In the genomic region with DNA sequence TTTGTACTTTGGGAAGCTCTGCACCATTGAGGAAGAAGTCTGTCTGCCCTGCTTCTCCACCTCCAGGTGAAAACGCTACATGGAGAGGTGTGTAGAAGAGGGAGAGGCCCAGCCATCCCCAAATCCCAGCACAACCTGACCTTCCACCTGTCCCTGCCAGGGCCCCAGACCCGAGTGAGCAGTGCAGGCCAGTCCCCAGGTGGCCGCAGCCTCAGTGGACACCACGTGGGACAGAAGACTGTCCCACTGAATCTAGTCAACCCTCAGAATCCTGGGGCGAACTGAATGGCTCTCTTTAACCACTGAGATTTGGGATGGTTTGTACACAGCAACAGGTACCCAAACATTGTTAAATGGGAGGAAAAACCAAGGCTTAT, we compare ENCODE assay signal across 19 cellular contexts. TPM values are rescaled to one million over a fixed set of nuclear protein-coding genes. Genes with fewer than 3 reads are reported as not detected.
DNase-seq lines count a peak whose midpoint lies in the region; ATAC-seq and TF ChIP-seq lines count a peak whose summit lies in the region.
"Had no signal": no experiment of that assay in that cellular context is flagged by ENCODE, and none has a peak within 500 bp of the region (broad histone marks: within the 10 kb centered on the region; RNA-seq: fewer than 3 reads in every experiment).

No MANE protein-coding gene starts in this region.

- H3K4me1 ChIP-seq in gastrocnemius medialis (peaks cover 0 to 10% of the 10 kb centered on the region in 2 donors), SJCRH30 (peaks cover 2% of the 10 kb centered on the region; the same call in 1 of the 2 replicates), hepatocyte (ENCODE audit: insufficient read depth) (peaks cover 13% of the 10 kb centered on the region)
- H3K4me1 ChIP-seq: SJSA1 had no signal

- no peaks in the 10 kb centered on the region for H3K79me2 ChIP-seq in hepatocyte

- DNase-seq in stimulated activated naive CD8-positive, alpha-beta T cell treated with anti-CD3 and anti-CD28 coated beads, Interleukin-15, Interleukin-2, amounts not matched to agents 100 U/mL and 50 U/mL, for 24 hours: no peak
- no peak for DNase-seq in gastrocnemius medialis
- DNase-seq in activated CD8-positive, alpha-beta memory T cell treated with anti-CD3 and anti-CD28 coated beads, Interleukin-2, amount 10 ng/mL, durations not matched to agents 7 days and 5 days: no peak
- DNase-seq in SJCRH30: no peak
- no peak for DNase-seq in AG08396 (ENCODE audit: low spot score)
- DNase-seq in hepatocyte (ENCODE audit: low spot score): no peak
- DNase-seq: CD8-positive, alpha-beta memory T cell; retina; WERI-Rb-1 had no signal

- in situ Hi-C loops in gastrocnemius medialis (cut with MboI; ENCODE audit: low sequenced_read_pairs in 4 of 4): loop anchor here in 1 of 4 donors (25.0 kb wide), 1 partner anchor 139 kb away; no protein-coding TSS in a partner anchor

- H3K36me3 Mint-ChIP-seq in stimulated activated naive CD8-positive, alpha-beta T cell treated with anti-CD3 and anti-CD28 coated beads, Interleukin-15, Interleukin-2, amounts not matched to agents 100 ng/mL and 50 ng/mL, for 24 hours (ENCODE audit: low read depth): no peaks in the 10 kb centered on the region
- H3K36me3 Mint-ChIP-seq in activated CD8-positive, alpha-beta memory T cell treated with anti-CD3 and anti-CD28 coated beads, Interleukin-2, amount 10 ng/mL, durations not matched to agents 7 days and 5 days: no peaks in the 10 kb centered on the region
- H3K36me3 Mint-ChIP-seq: activated CD4-positive, alpha-beta memory T cell treated with anti-CD3 and anti-CD28 coated beads for 36 hours; activated naive CD8-positive, alpha-beta T cell; CD8-positive, alpha-beta memory T cell had no signal

- H3K36me3 ChIP-seq in gastrocnemius medialis (no peaks in the 10 kb centered on the region), SJCRH30 (no peaks in the 10 kb centered on the region), hepatocyte (replicated peaks; ENCODE audit: insufficient read depth, low read depth) (no peaks in the 10 kb centered on the region)
- H3K36me3 ChIP-seq: SJSA1, WERI-Rb-1 had no signal

- peaks cover 3% of the 10 kb centered on the region for H3K27me3 Mint-ChIP-seq in stimulated activated naive CD8-positive, alpha-beta T cell treated with anti-CD3 and anti-CD28 coated beads, Interleukin-15, Interleukin-2, amounts not matched to agents 100 ng/mL and 50 ng/mL, for 24 hours
- peaks cover 7% of the 10 kb centered on the region for H3K27me3 Mint-ChIP-seq in activated CD8-positive, alpha-beta memory T cell treated with anti-CD3 and anti-CD28 coated beads, Interleukin-2, amount 10 ng/mL, durations not matched to agents 7 days and 5 days

- peak overlapping the region; percentile 41 for H3K27ac Mint-ChIP-seq in stimulated activated naive CD8-positive, alpha-beta T cell treated with anti-CD3 and anti-CD28 coated beads, Interleukin-15, Interleukin-2, amounts not matched to agents 100 ng/mL and 50 ng/mL, for 24 hours
- no peak overlapping the region for H3K27ac Mint-ChIP-seq in activated CD8-positive, alpha-beta memory T cell treated with anti-CD3 and anti-CD28 coated beads, Interleukin-2, amount 10 ng/mL, durations not matched to agents 7 days and 5 days
- H3K27ac Mint-ChIP-seq: activated naive CD8-positive, alpha-beta T cell; CD8-positive, alpha-beta memory T cell had no signal

- no peaks in the 10 kb centered on the region for H4K20me1 ChIP-seq in hepatocyte (ENCODE audit: insufficient read depth, poor library complexity, severe bottlenecking)

- intact Hi-C loops in gastrocnemius medialis (cut with DNase I; ENCODE audit: low total_unique reads): loop anchor here (5.0 kb wide), 1 partner anchor 134 kb away; no protein-coding TSS in a partner anchor

- H3K9me3 ChIP-seq in gastrocnemius medialis (no peaks in the 10 kb centered on the region), SJCRH30 (replicated peaks) (no peaks in the 10 kb centered on the region), hepatocyte (ENCODE audit: low read depth) (no peaks in the 10 kb centered on the region)
- H3K9me3 ChIP-seq: SJSA1 had no signal

- H3K27me3 ChIP-seq in layer of hippocampus (ENCODE audit: control insufficient read depth, insufficient read depth, low read length): no peaks in the 10 kb centered on the region
- H3K27me3 ChIP-seq in gastrocnemius medialis: no peaks in the 10 kb centered on the region
- no peaks in the 10 kb centered on the region for H3K27me3 ChIP-seq in SJCRH30
- H3K27me3 ChIP-seq in hepatocyte: no peaks in the 10 kb centered on the region

- H3K4me1 Mint-ChIP-seq in stimulated activated naive CD8-positive, alpha-beta T cell treated with anti-CD3 and anti-CD28 coated beads, Interleukin-15, Interleukin-2, amounts not matched to agents 100 ng/mL and 50 ng/mL, for 24 hours (ENCODE audit: low read depth): peaks cover 16% of the 10 kb centered on the region
- H3K4me1 Mint-ChIP-seq in activated CD8-positive, alpha-beta memory T cell treated with anti-CD3 and anti-CD28 coated beads, Interleukin-2, amount 10 ng/mL, durations not matched to agents 7 days and 5 days: peaks cover 22% of the 10 kb centered on the region
- H3K4me1 Mint-ChIP-seq: CD8-positive, alpha-beta memory T cell had no signal

- no peak for TF ChIP-seq POLR2A in gastrocnemius medialis (IDR thresholded peaks at IDR 0.05)

- H3K9me3 Mint-ChIP-seq in stimulated activated naive CD8-positive, alpha-beta T cell treated with anti-CD3 and anti-CD28 coated beads, Interleukin-15, Interleukin-2, amounts not matched to agents 100 ng/mL and 50 ng/mL, for 24 hours: no peaks in the 10 kb centered on the region
- no peaks in the 10 kb centered on the region for H3K9me3 Mint-ChIP-seq in activated CD8-positive, alpha-beta memory T cell treated with anti-CD3 and anti-CD28 coated beads, Interleukin-2, amount 10 ng/mL, durations not matched to agents 7 days and 5 days (ENCODE audit: low read depth)
- H3K9me3 Mint-ChIP-seq: activated CD4-positive, alpha-beta memory T cell treated with anti-CD3 and anti-CD28 coated beads for 36 hours; T-helper 1 cell treated with Interleukin-12 subunit alpha and Interleukin-12 subunit beta and Interleukin-4 antibody, amounts not matched to agents 30 μg/mL and 1 μg/mL, for 36 hours had no signal

- no peak overlapping the region for H3K4me3 Mint-ChIP-seq in stimulated activated naive CD8-positive, alpha-beta T cell treated with anti-CD3 and anti-CD28 coated beads, Interleukin-15, Interleukin-2, amounts not matched to agents 100 ng/mL and 50 ng/mL, for 24 hours
- no peak overlapping the region for H3K4me3 Mint-ChIP-seq in activated CD8-positive, alpha-beta memory T cell treated with anti-CD3 and anti-CD28 coated beads, Interleukin-2, amount 10 ng/mL, durations not matched to agents 7 days and 5 days
- H3K4me3 Mint-ChIP-seq: activated CD4-positive, alpha-beta memory T cell treated with anti-CD3 and anti-CD28 coated beads for 36 hours; activated naive CD8-positive, alpha-beta T cell had no signal

- WGBS in hepatocyte (ENCODE audit: low lambda C conversion rate, missing lambda C conversion rate): 95% methylated on average over 5 of the region's 5 CpGs

- H3K4me2 ChIP-seq in hepatocyte: no peak overlapping the region

- no peak overlapping the region for H3K4me3 ChIP-seq in gastrocnemius medialis
- H3K4me3 ChIP-seq in SJCRH30: no peak overlapping the region
- H3K4me3 ChIP-seq in hepatocyte: no peak overlapping the region
- H3K4me3 ChIP-seq: coronary artery, SJSA1 had no signal

- H2AFZ ChIP-seq in hepatocyte: no peak overlapping the region

- TF ChIP-seq CTCF in gastrocnemius medialis (IDR thresholded peaks at IDR 0.05 in 4 of 5, conservative IDR thresholded peaks at IDR 0.05 in 1 of 5) (no peak), hepatocyte (IDR thresholded peaks at IDR 0.05; ENCODE audit: poor library complexity) (no peak)

- H3K27ac ChIP-seq in layer of hippocampus (ENCODE audit: low read depth, low read length) (peak overlapping the region; percentile 23), gastrocnemius medialis (peak overlapping the region in 3 of 4 donors; percentile 55 to 69 (median 62)), SJCRH30 (no peak overlapping the region), hepatocyte (no peak overlapping the region)
- H3K27ac ChIP-seq: SJSA1, WERI-Rb-1 had no signal

- CTCF ChIA-PET in activated CD8-positive, alpha-beta memory T cell treated with anti-CD3 and anti-CD28 coated beads, Interleukin-2, amount 10 ng/mL, durations not matched to agents 7 days and 5 days (lab: Charles Lee): no interaction called here

- H3K9me2 ChIP-seq in hepatocyte (replicated peaks; ENCODE audit: insufficient read depth): no peaks in the 10 kb centered on the region

- ATAC-seq in stimulated activated naive CD8-positive, alpha-beta T cell treated with anti-CD3 and anti-CD28 coated beads, Interleukin-15, Interleukin-2, amounts not matched to agents 100 U/mL and 50 U/mL, for 24 hours: no peak
- ATAC-seq in gastrocnemius medialis: no peak
- no peak for ATAC-seq in activated CD8-positive, alpha-beta memory T cell treated with anti-CD3 and anti-CD28 coated beads, Interleukin-2, amount 10 ng/mL, durations not matched to agents 7 days and 5 days
- ATAC-seq: HCT116 had no signal

RNA-seq across cellular contexts. Expression of gene GALNTL5, which starts 29.9 kb away (rescaled TPM):
- total RNA-seq in gastrocnemius medialis: not detected
- total RNA-seq in activated CD8-positive, alpha-beta memory T cell treated with anti-CD3 and anti-CD28 coated beads, Interleukin-2, amount 10 ng/mL, durations not matched to agents 7 days and 5 days: not detected
- total RNA-seq in SJCRH30 (2014; rRNA removed; shearing (Covaris generic)): 0.23 TPM in 1 of 2 replicates, not detected in the other
- total RNA-seq in hepatocyte: not detected in 2 replicates
- polyA plus RNA-seq in hepatocyte: not detected in 2 replicates
- total RNA-seq: activated CD4-positive, alpha-beta memory T cell treated with anti-CD3 and anti-CD28 coated beads for 36 hours; CD8-positive, alpha-beta memory T cell; fibroblast of villous mesenchyme; kidney epithelial cell; SJSA1 had no signal
- polyA plus RNA-seq: CD8-positive, alpha-beta memory T cell had no signal

RNA-seq across cellular contexts. Expression of gene PRKAG2, which starts 49.4 kb away (rescaled TPM):
- 10 to 100 TPM in 2 of 4 donors, 1 to 10 TPM in 2; 5.3 to 32.6 (median 13.9) TPM for total RNA-seq in gastrocnemius medialis
- 10 to 100 TPM; 18.4 to 29.9 TPM for total RNA-seq in activated CD8-positive, alpha-beta memory T cell treated with anti-CD3 and anti-CD28 coated beads, Interleukin-2, amount 10 ng/mL, durations not matched to agents 7 days and 5 days
- total RNA-seq in SJCRH30 (2014; rRNA removed; shearing (Covaris generic)): 9.5 and 10.9 TPM in 2 replicates
- 14.0 and 17.8 TPM in 2 replicates for total RNA-seq in hepatocyte
- 21.8 and 23.4 TPM in 2 replicates for polyA plus RNA-seq in hepatocyte

Comparison
In these comparisons a context has a peak if more than half of its experiments do, and no peak if none do; other contexts are left out.
1. H3K27ac ChIP-seq: peak in layer of hippocampus (single experiment) and gastrocnemius medialis (3 of 4); none in SJCRH30 (single experiment) and hepatocyte (single experiment).